Comparison of ENCODE assay signal across 13 cellular contexts in genomic region chr2:170848587-170848986, GRCh38. TPM values are rescaled to one million over a fixed set of nuclear protein-coding genes. Genes with fewer than 3 reads are reported as not detected.
DNase-seq lines count a peak whose midpoint lies in the region; FAIRE-seq and TF ChIP-seq lines count a peak whose summit lies in the region.
"Had no signal": no experiment of that assay in that cellular context is flagged by ENCODE, and none has a peak within 500 bp of the region (broad histone marks: within the 10 kb centered on the region; RNA-seq: fewer than 3 reads in every experiment).

No MANE protein-coding gene starts in this region.

- peak; percentile 54 for DNase-seq in AG09309 (ENCODE audit: low read depth)
- DNase-seq in LHCN-M2 (ENCODE audit: low read depth) = peak; percentile 87
- DNase-seq in brain microvascular endothelial cell = peak; percentile 67
- DNase-seq in keratinocyte (ENCODE audit: low read depth, low spot score) = no peak
- no peak for DNase-seq in SIG-M5 treated with dmso at 0.1 percent for 504 hours (lab: John Stamatoyannopoulos, UW; ENCODE audit: unreplicated experiment)
- DNase-seq in activated gamma-delta T cell (lab: John Stamatoyannopoulos, UW) = no peak
- no peak for DNase-seq in NCI-H446 treated with DMSO at 0.1 percent for 48 hours (lab: John Stamatoyannopoulos, UW)
- DNase-seq in CD1c-positive myeloid dendritic cell (ENCODE audit: extremely low spot score) = no peak
- DNase-seq: activated naive CD4-positive, alpha-beta T cell treated with anti-CD3 and anti-CD28 coated beads, Interleukin-2, amount 50 U/mL, for 16 hours; substantia nigra had no signal

- dilution Hi-C loops in keratinocyte (cut with MboI; ENCODE audit: extremely low pct_ligation_motif_present, low sequenced_read_pairs) = no loop called here

- no peak overlapping the region for H3K9ac ChIP-seq in keratinocyte (ENCODE audit: control insufficient read depth, extremely low read depth, insufficient read depth, low read length)

- H3K27ac ChIP-seq in brain microvascular endothelial cell (no peak overlapping the region), keratinocyte (ENCODE audit: control insufficient read depth, insufficient read depth, low read length) (no peak overlapping the region)

- H3K9me3 ChIP-seq in keratinocyte (ENCODE audit: control insufficient read depth, low read depth, low read length) = no peaks in the 10 kb centered on the region

- H4K20me1 ChIP-seq in keratinocyte (ENCODE audit: control insufficient read depth, extremely low read depth, insufficient read depth, low read length) = no peaks in the 10 kb centered on the region

- FAIRE-seq in keratinocyte (lab: Jason Lieb, UNC) = peak; percentile 55

- no peaks in the 10 kb centered on the region for H3K79me2 ChIP-seq in keratinocyte (ENCODE audit: control insufficient read depth, insufficient read depth, low read length)

- no peak overlapping the region for H2AFZ ChIP-seq in keratinocyte (ENCODE audit: control insufficient read depth, low read length)

- no peaks in the 10 kb centered on the region for H3K27me3 ChIP-seq in brain microvascular endothelial cell (replicated peaks)
- no peaks in the 10 kb centered on the region for H3K27me3 ChIP-seq in keratinocyte (ENCODE audit: control insufficient read depth, extremely low read depth, insufficient read depth, low read length)

- no peak overlapping the region for H3K4me2 ChIP-seq in keratinocyte (ENCODE audit: control insufficient read depth, extremely low read depth, insufficient read depth, low read depth, low read length)
- H3K4me2 ChIP-seq: smooth muscle cell had no signal

- H3K4me3 ChIP-seq in AG09309 (ENCODE audit: control insufficient read depth, low read depth, low read length) = no peak overlapping the region
- H3K4me3 ChIP-seq in brain microvascular endothelial cell (ENCODE audit: low read depth, low read length) = no peak overlapping the region
- H3K4me3 ChIP-seq in keratinocyte (ENCODE audit: control insufficient read depth in 2 of 3, extremely low read depth in 1 of 3, insufficient read depth in 2 of 3, low read depth in 1 of 3, low read length in 3 of 3) = no peak overlapping the region
- H3K4me3 ChIP-seq: smooth muscle cell had no signal

- no peaks in the 10 kb centered on the region for H3K9me1 ChIP-seq in keratinocyte (ENCODE audit: control insufficient read depth, extremely low read depth, insufficient read depth, low read length)

- H3K36me3 ChIP-seq in brain microvascular endothelial cell (replicated peaks) (no peaks in the 10 kb centered on the region), keratinocyte (ENCODE audit: control insufficient read depth in 2 of 2, extremely low read depth in 1 of 2, insufficient read depth in 2 of 2, low read length in 2 of 2) (peaks cover 0 to 1% of the 10 kb centered on the region in 2 experiments)

- in situ Hi-C loops in brain microvascular endothelial cell (cut with HindIII; ENCODE audit: low pct_ligation_motif_present, low sequenced_read_pairs) = no loop called here

- H3K4me1 ChIP-seq in keratinocyte (ENCODE audit: control insufficient read depth, extremely low read depth, insufficient read depth, low read length) = peaks cover 22% of the 10 kb centered on the region

- TF ChIP-seq CTCF in AG09309 (IDR thresholded peaks at IDR 0.05; ENCODE audit: control insufficient read depth, insufficient read depth, low read depth, low read length, missing control alignments) (no peak), brain microvascular endothelial cell (IDR thresholded peaks at IDR 0.05; ENCODE audit: low read depth, low read length, missing control alignments) (no peak), keratinocyte (optimal IDR thresholded peaks at IDR 0.05 in 1 of 3, IDR thresholded peaks at IDR 0.05 in 1 of 3, conservative IDR thresholded peaks at IDR 0.05 in 1 of 3; ENCODE audit: extremely low read depth in 1 of 3, insufficient read depth in 2 of 3, low read length in 3 of 3) (no peak)

RNA-seq across cellular contexts. Expression of gene GAD1, which starts 31.9 kb away (rescaled TPM):
- 0.19 and 0.29 TPM in 2 replicates for total RNA-seq in LHCN-M2 (2014; rRNA removed)
- 0.78 TPM for polyA plus RNA-seq in LHCN-M2 (2012)
- 4.5 to 9.4 TPM (median 5.9 TPM) in 3 replicates for polyA plus RNA-seq in keratinocyte
- polyA plus RNA-seq in keratinocyte (2011; ENCODE audit: low read depth) = 1.5 TPM
- 4.8 and 7.4 TPM in 2 replicates for polyA plus RNA-seq in keratinocyte (2011; cell fraction: cytosol; rRNA removed)
- polyA plus RNA-seq in keratinocyte (2011; cell fraction: nucleus; rRNA removed) = 20.0 and 22.9 TPM in 2 replicates
- 2.7 and 7.6 TPM in 2 replicates for polyA plus RNA-seq in keratinocyte (2012; ENCODE audit: low replicate concordance)
- 1.9 to 6.6 TPM (median 3.0 TPM) in 3 replicates for polyA minus RNA-seq in keratinocyte
- polyA minus RNA-seq in keratinocyte (2011; cell fraction: cytosol; rRNA and poly(A)+ RNA removed) = 3.5 TPM
- 4.9 and 6.1 TPM in 2 replicates for polyA minus RNA-seq in keratinocyte (2011; cell fraction: nucleus; rRNA and poly(A)+ RNA removed)
- total RNA-seq: osteocyte had no signal
- polyA plus RNA-seq: AG04450 had no signal

Comparison
In these comparisons a context has a peak if more than half of its experiments do, and no peak if none do; other contexts are left out.
1. DNase-seq: peak in AG09309 (single experiment), LHCN-M2 (single experiment) and brain microvascular endothelial cell (single experiment); none in keratinocyte (single experiment), SIG-M5 treated with dmso at 0.1 percent for 504 hours (single experiment), activated gamma-delta T cell (single experiment), NCI-H446 treated with DMSO at 0.1 percent for 48 hours (single experiment) and CD1c-positive myeloid dendritic cell (single experiment).